In the genomic region with DNA sequence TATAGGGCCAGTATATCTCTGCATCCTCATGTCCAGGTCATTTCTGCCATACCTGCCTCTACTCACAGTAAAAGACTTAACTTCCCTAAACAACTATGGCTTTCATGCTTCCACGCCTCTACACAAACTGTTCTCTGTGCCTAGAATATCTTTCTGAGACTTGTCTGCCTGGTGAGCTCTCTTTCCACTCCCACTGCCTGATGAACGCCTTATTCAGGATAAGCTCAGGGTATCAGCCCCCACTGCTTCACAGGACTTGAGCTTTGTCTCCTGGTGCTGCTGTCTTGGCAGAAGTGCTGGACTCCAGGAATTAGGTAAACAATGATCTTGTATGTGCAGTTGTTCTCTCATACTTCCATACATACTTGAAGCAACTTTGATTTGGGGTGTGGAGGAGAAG, we compare ENCODE assay signal across 22 cellular contexts.
"Had no signal": no experiment of that assay in that cellular context is flagged by ENCODE, and none has a peak within 500 bp of the region (broad histone marks: within the 10 kb centered on the region; RNA-seq: fewer than 3 reads in every experiment).

No MANE protein-coding gene starts in this region.

- H3K27ac ChIP-seq: colonic mucosa, heart right ventricle, parathyroid adenoma, prostate gland, right lobe of liver, spleen, thoracic aorta had no signal

- H3K4me3 ChIP-seq: colonic mucosa, heart right ventricle, mucosa of descending colon, prostate gland, right lobe of liver, spleen, thoracic aorta, transverse colon had no signal

- H3K9me3 ChIP-seq: colonic mucosa, heart right ventricle, mucosa of descending colon, prostate gland, right lobe of liver, spleen, thoracic aorta, transverse colon had no signal

- H3K27me3 Mint-ChIP-seq: stimulated activated memory B cell treated with anti-CD40 and anti-IgM and Interleukin-4, amounts not matched to agents 10 μg/mL and 1 μg/mL and 100 μg/mL, for 72 hours; stimulated activated naive CD8-positive, alpha-beta T cell treated with anti-CD3 and anti-CD28 coated beads, Interleukin-15, Interleukin-2, amounts not matched to agents 100 ng/mL and 50 ng/mL, for 24 hours had no signal

- H3K36me3 Mint-ChIP-seq: natural killer cell; stimulated activated memory B cell treated with anti-CD40 and anti-IgM and Interleukin-4, amounts not matched to agents 10 μg/mL and 1 μg/mL and 100 μg/mL, for 72 hours had no signal

- H3K9me3 Mint-ChIP-seq: natural killer cell; stimulated activated memory B cell treated with anti-CD40 and anti-IgM and Interleukin-4, amounts not matched to agents 10 μg/mL and 1 μg/mL and 100 μg/mL, for 72 hours; stimulated activated naive CD8-positive, alpha-beta T cell treated with anti-CD3 and anti-CD28 coated beads, Interleukin-15, Interleukin-2, amounts not matched to agents 100 ng/mL and 50 ng/mL, for 24 hours had no signal

- ATAC-seq: heart right ventricle; left lobe of liver; mucosa of descending colon; natural killer cell; right lobe of liver; stimulated activated memory B cell treated with anti-CD40 and anti-IgM and Interleukin-4, amounts not matched to agents 10 μg/mL and 1 μg/mL and 100 μg/mL, for 72 hours had no signal

- H3K4me1 ChIP-seq: colonic mucosa, parathyroid adenoma, prostate gland had no signal

- H3K27ac Mint-ChIP-seq: stimulated activated memory B cell treated with anti-CD40 and anti-IgM and Interleukin-4, amounts not matched to agents 10 μg/mL and 1 μg/mL and 100 μg/mL, for 72 hours; stimulated activated naive CD8-positive, alpha-beta T cell treated with anti-CD3 and anti-CD28 coated beads, Interleukin-15, Interleukin-2, amounts not matched to agents 100 ng/mL and 50 ng/mL, for 24 hours had no signal

- H3K36me3 ChIP-seq: colonic mucosa, heart right ventricle, prostate gland, right lobe of liver, spleen, thoracic aorta, transverse colon had no signal

- H3K4me3 Mint-ChIP-seq: natural killer cell; stimulated activated memory B cell treated with anti-CD40 and anti-IgM and Interleukin-4, amounts not matched to agents 10 μg/mL and 1 μg/mL and 100 μg/mL, for 72 hours; stimulated activated naive CD8-positive, alpha-beta T cell treated with anti-CD3 and anti-CD28 coated beads, Interleukin-15, Interleukin-2, amounts not matched to agents 100 ng/mL and 50 ng/mL, for 24 hours had no signal

- H3K9ac ChIP-seq: parathyroid adenoma had no signal

- DNase-seq: colonic mucosa; dermis blood vessel endothelial cell; heart right ventricle; hypothalamus; kidney glomerular epithelial cell; mammary epithelial cell; mucosa of descending colon; natural killer cell; occipital lobe; retina; right lobe of liver; spleen; stimulated activated CD4-positive, alpha-beta T cell treated with anti-CD3 and anti-CD28 coated beads, Interleukin-15, amount 100 ng/mL, for 24 hours; stimulated activated CD4-positive, alpha-beta T cell treated with anti-CD3 and anti-CD28 coated beads, Interleukin-1b, Interleukin-23, amount 100 ng/mL, for 48 hours; stimulated activated CD4-positive, alpha-beta T cell treated with anti-CD3 and anti-CD28 coated beads, Interleukin-4, amount 100 ng/mL, for 24 hours; transverse colon had no signal

- H3K27me3 ChIP-seq: colonic mucosa, heart right ventricle, right lobe of liver, spleen, transverse colon had no signal
